In the genomic region with DNA sequence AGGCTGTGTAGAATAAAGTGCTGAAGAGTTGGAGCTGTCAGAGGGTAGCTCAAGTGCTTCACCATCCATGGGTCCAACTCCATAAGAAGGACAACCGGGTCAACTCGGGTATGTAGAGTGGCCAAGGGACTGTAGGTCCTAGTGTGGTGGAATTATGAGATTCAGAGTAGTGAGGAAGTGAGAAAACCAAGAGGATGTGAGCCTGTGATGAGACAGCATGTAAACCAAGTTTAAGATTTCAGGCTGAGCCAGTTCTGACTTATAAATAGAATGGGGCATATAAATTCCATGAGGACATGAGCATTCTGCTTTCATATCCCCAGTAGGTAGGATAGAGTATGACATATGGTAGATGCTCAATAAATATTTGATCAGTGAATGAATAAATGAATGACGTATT, we compare ENCODE assay signal across 1 cellular context.
TF ChIP-seq lines count a peak whose summit lies in the region.

No MANE protein-coding gene starts in this region.

TF ChIP-seq in HepG2, 621 proteins besides CTCF, POLR2A, EP300 and RAD21 (continued from another document):
- TF ChIP-seq, protein P1, sequence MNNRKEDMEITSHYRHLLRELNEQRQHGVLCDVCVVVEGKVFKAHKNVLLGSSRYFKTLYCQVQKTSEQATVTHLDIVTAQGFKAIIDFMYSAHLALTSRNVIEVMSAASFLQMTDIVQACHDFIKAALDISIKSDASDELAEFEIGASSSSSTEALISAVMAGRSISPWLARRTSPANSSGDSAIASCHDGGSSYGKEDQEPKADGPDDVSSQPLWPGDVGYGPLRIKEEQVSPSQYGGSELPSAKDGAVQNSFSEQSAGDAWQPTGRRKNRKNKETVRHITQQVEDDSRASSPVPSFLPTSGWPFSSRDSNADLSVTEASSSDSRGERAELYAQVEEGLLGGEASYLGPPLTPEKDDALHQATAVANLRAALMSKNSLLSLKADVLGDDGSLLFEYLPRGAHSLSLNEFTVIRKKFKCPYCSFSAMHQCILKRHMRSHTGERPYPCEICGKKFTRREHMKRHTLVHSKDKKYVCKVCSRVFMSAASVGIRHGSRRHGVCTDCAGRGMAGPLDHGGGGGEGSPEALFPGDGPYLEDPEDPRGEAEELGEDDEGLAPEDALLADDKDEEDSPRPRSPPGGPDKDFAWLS (CRISPR knock-in tag; IDR thresholded peaks at IDR 0.05; ENCODE audit: borderline replicate concordance) = no peak
- TF ChIP-seq, protein P2, sequence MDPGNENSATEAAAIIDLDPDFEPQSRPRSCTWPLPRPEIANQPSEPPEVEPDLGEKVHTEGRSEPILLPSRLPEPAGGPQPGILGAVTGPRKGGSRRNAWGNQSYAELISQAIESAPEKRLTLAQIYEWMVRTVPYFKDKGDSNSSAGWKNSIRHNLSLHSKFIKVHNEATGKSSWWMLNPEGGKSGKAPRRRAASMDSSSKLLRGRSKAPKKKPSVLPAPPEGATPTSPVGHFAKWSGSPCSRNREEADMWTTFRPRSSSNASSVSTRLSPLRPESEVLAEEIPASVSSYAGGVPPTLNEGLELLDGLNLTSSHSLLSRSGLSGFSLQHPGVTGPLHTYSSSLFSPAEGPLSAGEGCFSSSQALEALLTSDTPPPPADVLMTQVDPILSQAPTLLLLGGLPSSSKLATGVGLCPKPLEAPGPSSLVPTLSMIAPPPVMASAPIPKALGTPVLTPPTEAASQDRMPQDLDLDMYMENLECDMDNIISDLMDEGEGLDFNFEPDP (CRISPR knock-in tag; conservative IDR thresholded peaks at IDR 0.05) = no peak
- TF ChIP-seq ELF1 (CRISPR knock-in tag; IDR thresholded peaks at IDR 0.05) = no peak
